8 cellular contexts compared by ENCODE assay signal in genomic region chr17:57954421-57955182, GRCh38. TPM values are rescaled to one million over a fixed set of nuclear protein-coding genes. Genes with fewer than 3 reads are reported as not detected.
DNase-seq lines count a peak whose midpoint lies in the region; ATAC-seq and TF ChIP-seq lines count a peak whose summit lies in the region.

No MANE protein-coding gene starts in this region.

- H3K36me3 ChIP-seq in adrenal gland (replicated peaks in 1 of 2) (no peaks in the 10 kb centered on the region), left ventricle myocardium inferior (no peaks in the 10 kb centered on the region), parathyroid adenoma (ENCODE audit: control insufficient read depth, insufficient read depth, low read length) (no peaks in the 10 kb centered on the region)

- intact Hi-C loops in adrenal gland (cut with DNase I) (no loop called here), left ventricle myocardium inferior (cut with micrococcal nuclease) (no loop called here)

- H3K9me3 ChIP-seq in adrenal gland (replicated peaks in 1 of 3) (no peaks in the 10 kb centered on the region), left ventricle myocardium inferior (replicated peaks) (no peaks in the 10 kb centered on the region), parathyroid adenoma (ENCODE audit: control insufficient read depth, low read length) (no peaks in the 10 kb centered on the region)

- H3K4me3 ChIP-seq in adrenal gland (peak overlapping the region in 3 of 4 donors; percentile 28 to 98 (median 44)), left ventricle myocardium inferior (peak overlapping the region; percentile 95), parathyroid adenoma (ENCODE audit: low read depth, low read length) (peak overlapping the region; percentile 58)

- no peaks in the 10 kb centered on the region for H3K79me2 ChIP-seq in parathyroid adenoma

- H2AFZ ChIP-seq in parathyroid adenoma, result peak overlapping the region; percentile 90

- TF ChIP-seq CTCF in adrenal gland (IDR thresholded peaks at IDR 0.05) (no peak), left ventricle myocardium inferior (IDR thresholded peaks at IDR 0.05; ENCODE audit: borderline replicate concordance) (no peak), parathyroid adenoma (IDR thresholded peaks at IDR 0.05) (no peak)

- H3K4me2 ChIP-seq in parathyroid adenoma (ENCODE audit: low read length), result peak overlapping the region; percentile 72

- no peaks in the 10 kb centered on the region for H3K27me3 ChIP-seq in adrenal gland
- H3K27me3 ChIP-seq in left ventricle myocardium inferior (ENCODE audit: low read depth), result no peaks in the 10 kb centered on the region
- H3K27me3 ChIP-seq in parathyroid adenoma (ENCODE audit: control insufficient read depth, insufficient read depth, low read length), result no peaks in the 10 kb centered on the region

- H3K9ac ChIP-seq in parathyroid adenoma, result no peak overlapping the region

- peak in 1 of 2 donors; percentile 62 for TF ChIP-seq POLR2A in adrenal gland (IDR thresholded peaks at IDR 0.05)

- 0 to 1% (median 0%) methylated on average over 15 to 83 of the region's 84 CpGs for WGBS in adrenal gland, 4 donors

- H3K4me1 ChIP-seq in adrenal gland (replicated peaks in 1 of 2) (peaks cover 26 to 53% of the 10 kb centered on the region in 2 donors), left ventricle myocardium inferior (peaks cover 66% of the 10 kb centered on the region), parathyroid adenoma (peaks cover 12% of the 10 kb centered on the region)

- peak overlapping the region; percentile 72 to 99 (median 95) for H3K27ac ChIP-seq in adrenal gland
- peak overlapping the region; percentile 100 for H3K27ac ChIP-seq in left ventricle myocardium inferior (replicated peaks)
- peak overlapping the region; percentile 20 for H3K27ac ChIP-seq in parathyroid adenoma

- no peak for ATAC-seq in HG02588 (IDR thresholded peaks at IDR 0.05; ENCODE audit: unreplicated experiment)

- DNase-seq in NCI-H2227 (lab: John Stamatoyannopoulos, UW; ENCODE audit: unreplicated experiment) (peak; percentile 61), NCI-H2227 treated with DMSO at 0.1 percent for 48 hours (lab: John Stamatoyannopoulos, UW) (no peak), NCI-H146 treated with DMSO at 0.1 percent for 48 hours (lab: John Stamatoyannopoulos, UW; ENCODE audit: unreplicated experiment) (peak; percentile 38), adrenal gland (peak; percentile 68 to 84 (median 72)), left ventricle myocardium inferior (peak; percentile 91), DMS79 (lab: John Stamatoyannopoulos, UW) (no peak)

RNA-seq across cellular contexts. Expression of gene CUEDC1, which starts 0.6 kb away (rescaled TPM):
- total RNA-seq in adrenal gland (10 to 100 TPM; 23.9 to 47.3 (median 39.1) TPM), left ventricle myocardium inferior (43.2 TPM)
- 10 to 100 TPM; 19.9 to 45.1 (median 40.1) TPM for polyA plus RNA-seq in adrenal gland

RNA-seq across cellular contexts. Expression of gene VEZF1, which starts 33.5 kb away (rescaled TPM):
- total RNA-seq in adrenal gland (100 to 1,000 TPM in 1 of 8 donors, 10 to 100 TPM in 7; 56.2 to 105 (median 74.1) TPM), left ventricle myocardium inferior (77.2 TPM)
- polyA plus RNA-seq in adrenal gland, result 10 to 100 TPM; 14.1 to 58.5 (median 23.1) TPM

RNA-seq across cellular contexts. Expression of gene SRSF1, which starts 52.4 kb away (rescaled TPM):
- total RNA-seq in adrenal gland (100 to 1,000 TPM; 131 to 236 (median 186) TPM), left ventricle myocardium inferior (92.4 TPM)
- 100 to 1,000 TPM; 105 to 276 (median 137) TPM for polyA plus RNA-seq in adrenal gland

Comparison
In these comparisons a context has a peak if more than half of its experiments do, and no peak if none do; other contexts are left out.
1. DNase-seq: peak in NCI-H2227 (single experiment), NCI-H146 treated with DMSO at 0.1 percent for 48 hours (single experiment), adrenal gland (7 of 7) and left ventricle myocardium inferior (single experiment); none in NCI-H2227 treated with DMSO at 0.1 percent for 48 hours (single experiment) and DMS79 (single experiment).
2. H3K27ac ChIP-seq: peak in every context shown above with its lines; median percentile 100 in left ventricle myocardium inferior; 95 in adrenal gland; 20 in parathyroid adenoma.
3. H3K4me3 ChIP-seq: peak in every context shown above with its lines; median percentile 95 in left ventricle myocardium inferior; 58 in parathyroid adenoma; 44 in adrenal gland.